In the genomic region with DNA sequence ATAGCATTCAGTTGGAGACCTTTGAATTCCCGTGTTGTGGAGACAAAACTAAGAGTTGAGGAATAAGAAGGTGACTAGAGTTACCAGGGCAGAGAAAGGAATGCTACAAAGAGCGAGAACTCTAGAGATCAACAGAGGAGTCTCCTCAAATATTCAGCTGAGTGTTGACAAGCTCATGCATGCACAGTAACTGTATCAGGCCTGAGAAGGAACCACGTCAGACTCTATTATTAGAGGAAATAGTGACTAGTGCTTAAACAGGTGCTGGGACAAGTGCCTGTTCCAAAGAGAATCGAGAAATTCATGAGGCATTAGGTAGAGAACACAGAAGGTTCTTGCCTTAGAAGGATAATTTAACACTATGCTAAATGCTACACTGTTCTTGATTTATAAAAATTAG, we compare ENCODE assay signal across 24 cellular contexts.
DNase-seq lines count a peak whose midpoint lies in the region; ATAC-seq and TF ChIP-seq lines count a peak whose summit lies in the region.
"Had no signal": no experiment of that assay in that cellular context is flagged by ENCODE, and none has a peak within 500 bp of the region (broad histone marks: within the 10 kb centered on the region; RNA-seq: fewer than 3 reads in every experiment).

No MANE protein-coding gene starts in this region.

- no peaks in the 10 kb centered on the region for H4K20me1 ChIP-seq in MM.1S (ENCODE audit: insufficient read depth, low read length)

- H3F3A ChIP-seq in MM.1S (ENCODE audit: insufficient read depth, low read length), result no peaks in the 10 kb centered on the region

- DNase-seq in DMS53 (lab: John Stamatoyannopoulos, UW), result peak; percentile 96
- DNase-seq in MM.1S, result peak; percentile 47
- DNase-seq in SHP77 (lab: John Stamatoyannopoulos, UW), result peak; percentile 91
- no peak for DNase-seq in right cardiac atrium
- DNase-seq in NCI-H2107 treated with DMSO at 0.1 percent for 48 hours (lab: John Stamatoyannopoulos, UW; ENCODE audit: unreplicated experiment), result no peak
- DNase-seq in activated naive CD4-positive, alpha-beta T cell (lab: John Stamatoyannopoulos, UW), result no peak
- no peak for DNase-seq in KBM-7
- no peak for DNase-seq in lower leg skin (ENCODE audit: low spot score in 2 of 2)
- DNase-seq: activated CD4-positive, alpha-beta T cell treated with anti-CD3 and anti-CD28 coated beads for 4 hours; activated naive CD4-positive, alpha-beta T cell treated with Interleukin-2 at 50 U/mL for 16 hours; activated T-cell treated with anti-CD3 and anti-CD28 coated beads, Interleukin-2, amount 50 U/mL, for 4 hours; adrenal gland; BE2C; brain microvascular endothelial cell; DMS79 treated with DMSO at 0.1 percent for 48 hours; effector memory CD4-positive, alpha-beta T cell; hypothalamus; Karpas-422; NCI-H2081 treated with DMSO at 0.1 percent for 48 hours; T-helper 2 cell had no signal

- TF ChIP-seq CTCF in MM.1S (IDR thresholded peaks at IDR 0.05; ENCODE audit: low read length) (no peak), lower leg skin (IDR thresholded peaks at IDR 0.05) (no peak)

- in situ Hi-C loops in KBM-7 (cut with MboI; ENCODE audit: low pct_unique_long_range_greater_than_20kb, low sequenced_read_pairs), result no loop called here

- 28% methylated on average over 4 of the region's 4 CpGs for WGBS in right cardiac atrium
- 40 to 58% methylated on average over 4 of the region's 4 CpGs for WGBS in lower leg skin, 2 donors

- H2AFZ ChIP-seq in MM.1S (ENCODE audit: low read length), result no peak overlapping the region

- no peaks in the 10 kb centered on the region for H3K36me3 ChIP-seq in MM.1S (replicated peaks; ENCODE audit: insufficient read depth, low read length)
- H3K36me3 ChIP-seq: adrenal gland, BE2C, brain microvascular endothelial cell had no signal

- no peak overlapping the region for H3K9ac ChIP-seq in MM.1S (ENCODE audit: low read length)

- H3K4me1 ChIP-seq in MM.1S (ENCODE audit: low read length) (no peaks in the 10 kb centered on the region), right cardiac atrium (ENCODE audit: control insufficient read depth, insufficient read depth, low read length) (no peaks in the 10 kb centered on the region)
- H3K4me1 ChIP-seq: adrenal gland had no signal

- intact Hi-C loops in right cardiac atrium (cut with DNase I), result no loop called here
- intact Hi-C loops in lower leg skin (cut with DNase I; ENCODE audit: low total_unique reads), result no loop called here

- H3K27me3 ChIP-seq in MM.1S (replicated peaks; ENCODE audit: insufficient read depth, low read length) (no peaks in the 10 kb centered on the region), right cardiac atrium (ENCODE audit: control insufficient read depth, insufficient read depth) (no peaks in the 10 kb centered on the region)
- H3K27me3 ChIP-seq: adrenal gland, BE2C, brain microvascular endothelial cell had no signal

- no peak for TF ChIP-seq POLR2A in lower leg skin (IDR thresholded peaks at IDR 0.05)

- H3K79me2 ChIP-seq in MM.1S (ENCODE audit: low read length), result no peaks in the 10 kb centered on the region

- H3K4me2 ChIP-seq in MM.1S (ENCODE audit: low read depth, low read length), result no peak overlapping the region

- H3K27ac ChIP-seq in MM.1S (ENCODE audit: low read length), result peak overlapping the region; percentile 32; the same call in 1 of the 2 replicates
- H3K27ac ChIP-seq in right cardiac atrium (ENCODE audit: low read length), result no peak overlapping the region
- H3K27ac ChIP-seq: adrenal gland, brain microvascular endothelial cell, skin epidermis had no signal

- H3K9me3 ChIP-seq in MM.1S (replicated peaks; ENCODE audit: insufficient read depth, low read length) (no peaks in the 10 kb centered on the region), right cardiac atrium (ENCODE audit: control insufficient read depth, low read length) (no peaks in the 10 kb centered on the region)
- H3K9me3 ChIP-seq: BE2C had no signal

- H3K4me3 ChIP-seq in MM.1S (ENCODE audit: low read length) (no peak overlapping the region), right cardiac atrium (ENCODE audit: low read length) (no peak overlapping the region), lower leg skin (ENCODE audit: low read depth, poor library complexity, severe bottlenecking) (no peak overlapping the region)
- H3K4me3 ChIP-seq: adrenal gland, lung, skin epidermis had no signal

- peak; percentile 51 to 55 for ATAC-seq in right cardiac atrium
- ATAC-seq: activated T-cell treated with anti-CD3 and anti-CD28 coated beads, Interleukin-2, amount 50 U/mL, for 4 hours; esophagus mucosa; SK-N-SH treated with all-trans-retinoic acid at 6 μM for 48 hours had no signal

- H3K9me2 ChIP-seq in MM.1S (replicated peaks; ENCODE audit: insufficient read depth, low read length), result no peaks in the 10 kb centered on the region

Comparison
In these comparisons a context has a peak if more than half of its experiments do, and no peak if none do; other contexts are left out.
1. DNase-seq: peak in DMS53 (single experiment), MM.1S (single experiment) and SHP77 (2 of 2); none in right cardiac atrium (0 of 3), NCI-H2107 treated with DMSO at 0.1 percent for 48 hours (single experiment), activated naive CD4-positive, alpha-beta T cell (0 of 4), KBM-7 (single experiment) and lower leg skin (0 of 2).